10 cellular contexts compared by ENCODE assay signal in genomic region chr11:35364101-35364780, GRCh38. TPM values are rescaled to one million over a fixed set of nuclear protein-coding genes. Genes with fewer than 3 reads are reported as not detected.
DNase-seq lines count a peak whose midpoint lies in the region; ATAC-seq and TF ChIP-seq lines count a peak whose summit lies in the region.
"Had no signal": no experiment of that assay in that cellular context is flagged by ENCODE, and none has a peak within 500 bp of the region (broad histone marks: within the 10 kb centered on the region; RNA-seq: fewer than 3 reads in every experiment).

No MANE protein-coding gene starts in this region.

- peak overlapping the region; percentile 64 to 69 for H3K27ac ChIP-seq in tibial artery

- no peaks in the 10 kb centered on the region for H3K27me3 ChIP-seq in tibial artery

- no peak; the same call in 1 of the 2 replicates for TF ChIP-seq RAD21 in Ishikawa (IDR thresholded peaks at IDR 0.05; ENCODE audit: low read depth)

- peak; percentile 48 for ATAC-seq in left colon

- H3K27me3 Mint-ChIP-seq in endothelial cell (ENCODE audit: unreplicated experiment), result peaks cover 3% of the 10 kb centered on the region
- H3K27me3 Mint-ChIP-seq in activated naive CD4-positive, alpha-beta T cell treated with anti-CD3 and anti-CD28 coated beads for 36 hours (ENCODE audit: low read depth), result no peaks in the 10 kb centered on the region

- DNase-seq in cardiac fibroblast (ENCODE audit: low read depth in 2 of 2) (peak; percentile 92 to 93), left colon (peak; percentile 10 to 51), tibial artery (peak; percentile 82 to 91), endothelial cell (ENCODE audit: low spot score) (no peak), NCI-H524 (lab: John Stamatoyannopoulos, UW) (no peak), HK-2 (ENCODE audit: unreplicated experiment) (no peak)
- no peak for DNase-seq in activated naive CD4-positive, alpha-beta T cell treated with anti-CD3 and anti-CD28 coated beads for 36 hours

- H3K4me1 ChIP-seq in tibial artery, result peaks cover 0 to 65% (median 35%) of the 10 kb centered on the region in 4 donors

- H3K4me3 ChIP-seq in cardiac fibroblast (replicated peaks in 1 of 2; ENCODE audit: low read depth in 2 of 2, low read length in 2 of 2), result no peak overlapping the region
- H3K4me3 ChIP-seq in tibial artery, result no peak overlapping the region

- H3K36me3 Mint-ChIP-seq in endothelial cell (ENCODE audit: low read depth, unreplicated experiment), result no peaks in the 10 kb centered on the region
- no peaks in the 10 kb centered on the region for H3K36me3 Mint-ChIP-seq in activated naive CD4-positive, alpha-beta T cell treated with anti-CD3 and anti-CD28 coated beads for 36 hours (ENCODE audit: low read depth)

- CTCF ChIA-PET in activated naive CD4-positive, alpha-beta T cell treated with anti-CD3 and anti-CD28 coated beads for 36 hours (lab: Charles Lee), result interaction anchor here (0.8 to 1.6 kb wide), 2 partner anchors 58 to 437 kb away, joined by 3 to 6 read pairs; no protein-coding TSS in a partner anchor

- TF ChIP-seq CTCF in cardiac fibroblast (IDR thresholded peaks at IDR 0.05; ENCODE audit: low read depth, low read length), result no peak
- no peak for TF ChIP-seq CTCF in tibial artery (IDR thresholded peaks at IDR 0.05)
- TF ChIP-seq CTCF in endothelial cell (IDR thresholded peaks at IDR 0.05; ENCODE audit: unreplicated experiment), result no peak

- intact Hi-C loops in left colon (cut with DNase I, micrococcal nuclease), result no loop called here
- intact Hi-C loops in tibial artery (cut with DNase I; ENCODE audit: low total_unique reads), result no loop called here
- intact Hi-C loops in activated naive CD4-positive, alpha-beta T cell treated with anti-CD3 and anti-CD28 coated beads for 36 hours (cut with micrococcal nuclease), result no loop called here

- no peak overlapping the region for H3K4me3 Mint-ChIP-seq in endothelial cell (ENCODE audit: unreplicated experiment)
- no peak overlapping the region for H3K4me3 Mint-ChIP-seq in activated naive CD4-positive, alpha-beta T cell treated with anti-CD3 and anti-CD28 coated beads for 36 hours
- H3K4me3 Mint-ChIP-seq: IgD-negative memory B cell had no signal

- no peaks in the 10 kb centered on the region for H3K36me3 ChIP-seq in tibial artery

- H3K9me3 ChIP-seq in tibial artery, result no peaks in the 10 kb centered on the region

- no peaks in the 10 kb centered on the region for H3K9me3 Mint-ChIP-seq in endothelial cell (ENCODE audit: unreplicated experiment)
- peaks cover 4% of the 10 kb centered on the region for H3K9me3 Mint-ChIP-seq in activated naive CD4-positive, alpha-beta T cell treated with anti-CD3 and anti-CD28 coated beads for 36 hours

- H3K4me1 Mint-ChIP-seq in endothelial cell (ENCODE audit: unreplicated experiment), result no peaks in the 10 kb centered on the region
- H3K4me1 Mint-ChIP-seq in activated naive CD4-positive, alpha-beta T cell treated with anti-CD3 and anti-CD28 coated beads for 36 hours (ENCODE audit: low read depth), result peaks cover 3% of the 10 kb centered on the region

- H3K27ac Mint-ChIP-seq in endothelial cell (ENCODE audit: unreplicated experiment), result no peak overlapping the region
- H3K27ac Mint-ChIP-seq in activated naive CD4-positive, alpha-beta T cell treated with anti-CD3 and anti-CD28 coated beads for 36 hours, result no peak overlapping the region
- H3K27ac Mint-ChIP-seq: IgD-negative memory B cell had no signal

- TF ChIP-seq EP300 in Ishikawa (IDR thresholded peaks at IDR 0.05; ENCODE audit: borderline replicate concordance), result peak; percentile 98

TF ChIP-seq in Ishikawa, 13 proteins besides CTCF, POLR2A, EP300 and RAD21:
- TF ChIP-seq USF1 (IDR thresholded peaks at IDR 0.05), result 0 out of 2 replicates have a peak, but pooled peaks have one; percentile 8
- peak; percentile 60 for TF ChIP-seq YY1 (IDR thresholded peaks at IDR 0.05; ENCODE audit: low read depth)
- TF ChIP-seq CREB1 (IDR thresholded peaks at IDR 0.05; ENCODE audit: low read depth), result 0 out of 2 replicates have a peak, but pooled peaks have one; percentile 24
- peak; percentile 84 for TF ChIP-seq TEAD4 (IDR thresholded peaks at IDR 0.05)
- 0 out of 2 replicates have a peak, but pooled peaks have one; percentile 18 for TF ChIP-seq EGR1 (IDR thresholded peaks at IDR 0.05)
- peak; percentile 94 for TF ChIP-seq CEBPB (IDR thresholded peaks at IDR 0.05)
- peak; percentile 31; the same call in 1 of the 2 replicates for TF ChIP-seq REST (IDR thresholded peaks at IDR 0.05; ENCODE audit: low read depth)
- TF ChIP-seq TAF1 (IDR thresholded peaks at IDR 0.05; ENCODE audit: low read depth), result no peak; the same call in 1 of the 2 replicates
- no peak for TF ChIP-seq MAX (IDR thresholded peaks at IDR 0.05)
- no peak for TF ChIP-seq ZBTB7A (IDR thresholded peaks at IDR 0.05; ENCODE audit: low read depth)
- TF ChIP-seq TCF12 (IDR thresholded peaks at IDR 0.05; ENCODE audit: low read depth), result peak; percentile 96
- TF ChIP-seq FOXM1 (IDR thresholded peaks at IDR 0.05; ENCODE audit: borderline replicate concordance, low read depth), result peak; percentile 91
- TF ChIP-seq NFIC (IDR thresholded peaks at IDR 0.05), result peak; percentile 97

RNA-seq across cellular contexts. Expression of gene SLC1A2, which starts 55.1 kb away (rescaled TPM):
- total RNA-seq in left colon (under 1 TPM; 0.43 to 0.50 TPM), endothelial cell (ENCODE audit: unreplicated experiment) (0.41 TPM)
- not detected for total RNA-seq in activated naive CD4-positive, alpha-beta T cell treated with anti-CD3 and anti-CD28 coated beads for 36 hours
- total RNA-seq: T-helper 2 cell treated with Interferon-gamma antibody and Interleukin-4, amounts not matched to agents 100 ng/mL and 5 ng/mL, for 36 hours had no signal

Comparison
In these comparisons a context has a peak if more than half of its experiments do, and no peak if none do; other contexts are left out.
1. DNase-seq: peak in cardiac fibroblast (2 of 2), left colon (2 of 2) and tibial artery (2 of 2); none in endothelial cell (single experiment), activated naive CD4-positive, alpha-beta T cell treated with anti-CD3 and anti-CD28 coated beads for 36 hours (single experiment), NCI-H524 (0 of 2) and HK-2 (single experiment).